In the genomic region with DNA sequence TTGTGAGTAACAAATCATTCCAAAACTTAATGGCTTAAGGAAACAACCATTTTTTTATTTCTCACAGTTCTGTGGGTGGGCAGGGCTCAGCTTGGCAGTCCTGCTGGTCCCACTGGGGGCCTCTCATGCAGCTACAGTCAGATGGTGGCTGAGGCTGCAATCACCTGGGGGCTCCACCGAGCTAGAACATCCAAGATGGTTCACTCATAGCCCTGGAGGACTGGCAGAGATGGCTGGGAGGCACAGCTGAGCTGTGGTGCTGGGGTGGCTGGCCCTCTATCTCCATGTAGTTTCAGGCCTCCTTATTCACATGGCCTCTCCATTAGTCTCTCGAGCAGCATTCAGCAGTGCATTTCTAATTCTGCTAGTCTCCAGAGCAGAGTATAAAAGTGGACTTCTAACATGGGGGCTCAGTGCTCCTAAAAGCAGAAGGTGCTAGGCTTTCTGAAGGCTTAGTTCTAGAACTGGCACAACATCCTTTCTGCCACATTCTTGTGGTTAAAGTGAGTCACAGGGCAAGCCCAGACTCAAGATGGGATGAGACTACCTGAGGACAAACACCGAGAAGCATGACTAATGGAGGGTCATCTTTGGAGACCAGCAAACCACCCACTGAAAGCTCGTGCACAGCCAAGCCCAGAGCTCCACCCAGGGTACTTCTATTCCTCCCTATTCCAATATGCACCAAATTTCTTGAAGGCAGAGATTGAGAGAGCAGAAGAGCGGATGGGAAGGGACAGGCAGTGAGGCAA, we compare ENCODE assay signal across 11 cellular contexts. TPM values are rescaled to one million over a fixed set of nuclear protein-coding genes. Genes with fewer than 3 reads are reported as not detected.
DNase-seq lines count a peak whose midpoint lies in the region; ATAC-seq and TF ChIP-seq lines count a peak whose summit lies in the region.
"Had no signal": no experiment of that assay in that cellular context is flagged by ENCODE, and none has a peak within 500 bp of the region (broad histone marks: within the 10 kb centered on the region; RNA-seq: fewer than 3 reads in every experiment).

No MANE protein-coding gene starts in this region.

- TF ChIP-seq CTCF in RWPE1 (conservative IDR thresholded peaks at IDR 0.05; ENCODE audit: low read depth) (no peak), foreskin keratinocyte (conservative IDR thresholded peaks at IDR 0.05) (peak; percentile 22)

- ATAC-seq in GM19463 (IDR thresholded peaks at IDR 0.05; ENCODE audit: unreplicated experiment) (peak; percentile 88), foreskin keratinocyte (peak; percentile 92), HG02642 (IDR thresholded peaks at IDR 0.05; ENCODE audit: poor library complexity, unreplicated experiment) (no peak)

- H3K27me3 ChIP-seq in foreskin keratinocyte: no peaks in the 10 kb centered on the region
- H3K27me3 ChIP-seq: hepatocyte had no signal

- DNase-seq in AG08395 (ENCODE audit: low spot score) (peak; percentile 79), RWPE1 (ENCODE audit: low spot score) (peak; percentile 93), foreskin keratinocyte (peak; percentile 96 to 98), globus pallidus (ENCODE audit: low spot score) (no peak), NCI-H1105 (lab: John Stamatoyannopoulos, UW) (no peak), putamen (ENCODE audit: low spot score) (no peak)
- DNase-seq: GF-D8 had no signal

- POLR2A ChIA-PET in RWPE1 (lab: Yijun Ruan, JAX; ENCODE audit: low non-redundant PET): no interaction called here

- CTCF ChIA-PET in RWPE1 (lab: Yijun Ruan, JAX): interaction anchor here (1.1 kb wide), 1 partner anchor 29 kb away, joined by 9 read pairs; a partner anchor contains a TSS

- H3K4me1 ChIP-seq in foreskin keratinocyte: peaks cover 24% of the 10 kb centered on the region
- H3K4me1 ChIP-seq: parathyroid adenoma had no signal

- H3K27ac ChIP-seq in RWPE1 (peak overlapping the region; percentile 96), foreskin keratinocyte (peak overlapping the region; percentile 44)
- H3K27ac ChIP-seq: parathyroid adenoma had no signal

RNA-seq across cellular contexts. Expression of a gene that starts 6.3 kb away (rescaled TPM):
- total RNA-seq in foreskin keratinocyte: not detected in 2 replicates
- not detected in 2 replicates for polyA plus RNA-seq in foreskin keratinocyte
- total RNA-seq: hepatocyte had no signal
- polyA plus RNA-seq: hepatocyte had no signal

RNA-seq across cellular contexts. Expression of a gene that starts 29.5 kb away (rescaled TPM):
- 0.63 and 0.95 TPM in 2 replicates for total RNA-seq in foreskin keratinocyte
- polyA plus RNA-seq in foreskin keratinocyte: 0.30 and 0.43 TPM in 2 replicates

Comparison
In these comparisons a context has a peak if more than half of its experiments do, and no peak if none do; other contexts are left out.
1. DNase-seq: peak in AG08395 (single experiment), RWPE1 (single experiment) and foreskin keratinocyte (2 of 2); none in globus pallidus (single experiment), NCI-H1105 (single experiment) and putamen (single experiment).